Comparison of ENCODE assay signal across 13 cellular contexts in the genomic region with DNA sequence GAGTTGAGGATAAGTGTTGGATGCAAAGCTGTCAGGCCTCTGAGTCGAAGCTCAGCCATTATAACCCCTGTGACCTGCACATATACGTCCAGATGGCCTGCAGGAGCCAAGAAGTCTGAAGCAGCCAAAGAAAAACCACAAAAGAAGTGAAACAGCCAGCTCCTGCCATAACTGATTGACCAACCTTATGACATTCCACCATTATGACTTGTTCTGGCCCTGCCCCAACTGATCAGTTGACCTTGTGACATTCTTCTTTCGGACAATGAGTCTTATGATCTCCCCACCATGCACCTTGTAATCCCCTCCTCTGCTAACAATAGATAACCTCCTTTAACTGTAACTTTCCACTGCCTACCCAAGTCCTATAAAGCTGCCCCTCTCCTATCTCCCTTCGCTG.
DNase-seq lines count a peak whose midpoint lies in the region; ATAC-seq and TF ChIP-seq lines count a peak whose summit lies in the region.
"Had no signal": no experiment of that assay in that cellular context is flagged by ENCODE, and none has a peak within 500 bp of the region (broad histone marks: within the 10 kb centered on the region; RNA-seq: fewer than 3 reads in every experiment).

No MANE protein-coding gene starts in this region.

- H3K4me1 Mint-ChIP-seq in natural killer cell: no peaks in the 10 kb centered on the region
- H3K4me1 Mint-ChIP-seq: B cell had no signal

- H3K4me1 ChIP-seq in fibroblast of lung (ENCODE audit: control insufficient read depth, extremely low read depth, insufficient read depth, low read length) (peaks cover 3% of the 10 kb centered on the region), hepatocyte (ENCODE audit: insufficient read depth) (no peaks in the 10 kb centered on the region)

- H3K9me3 Mint-ChIP-seq in natural killer cell: no peaks in the 10 kb centered on the region

- H3K9ac ChIP-seq in fibroblast of lung (ENCODE audit: insufficient read depth, low read length): no peak overlapping the region

- H2AFZ ChIP-seq in fibroblast of lung (ENCODE audit: low read length) (no peak overlapping the region), hepatocyte (no peak overlapping the region)

- no peaks in the 10 kb centered on the region for H3K9me2 ChIP-seq in hepatocyte (replicated peaks; ENCODE audit: insufficient read depth)

- ATAC-seq in GM19372 (IDR thresholded peaks at IDR 0.05; ENCODE audit: low read depth, unreplicated experiment) (peak; percentile 38), natural killer cell (no peak)

- H3K4me3 ChIP-seq in fibroblast of lung (replicated peaks in 1 of 4; ENCODE audit: control extremely low read depth in 1 of 4, insufficient read depth in 1 of 4, low read depth in 3 of 4, low read length in 4 of 4): no peak overlapping the region
- no peak overlapping the region for H3K4me3 ChIP-seq in hepatocyte
- H3K4me3 ChIP-seq: suprapubic skin had no signal

- H3K9me3 ChIP-seq in fibroblast of lung (ENCODE audit: control insufficient read depth, insufficient read depth, low read depth, low read length) (no peaks in the 10 kb centered on the region), hepatocyte (ENCODE audit: low read depth) (no peaks in the 10 kb centered on the region)
- H3K9me3 ChIP-seq: suprapubic skin had no signal

- peaks cover 8 to 22% of the 10 kb centered on the region in 2 donors for H3K27me3 Mint-ChIP-seq in natural killer cell (ENCODE audit: low read depth in 2 of 2)

- TF ChIP-seq CTCF in RWPE1 (conservative IDR thresholded peaks at IDR 0.05; ENCODE audit: low read depth) (no peak), fibroblast of lung (conservative IDR thresholded peaks at IDR 0.05 in 1 of 2, IDR thresholded peaks at IDR 0.05 in 1 of 2; ENCODE audit: low read depth in 1 of 2, low read length in 2 of 2) (no peak), hepatocyte (IDR thresholded peaks at IDR 0.05; ENCODE audit: poor library complexity) (no peak), natural killer cell (IDR thresholded peaks at IDR 0.05) (no peak)

- H3K79me2 ChIP-seq in fibroblast of lung (ENCODE audit: control insufficient read depth, insufficient read depth, low read length): no peaks in the 10 kb centered on the region
- H3K79me2 ChIP-seq in hepatocyte: no peaks in the 10 kb centered on the region

- H3K4me2 ChIP-seq in fibroblast of lung (ENCODE audit: extremely low read depth, insufficient read depth, low read length) (no peak overlapping the region), hepatocyte (no peak overlapping the region)

- intact Hi-C loops in natural killer cell (cut with micrococcal nuclease): no loop called here

- H3K27ac ChIP-seq in RWPE1: peak overlapping the region; percentile 53
- H3K27ac ChIP-seq in fibroblast of lung (ENCODE audit: insufficient read depth, low read length): peak overlapping the region; percentile 26
- H3K27ac ChIP-seq in hepatocyte: no peak overlapping the region
- H3K27ac ChIP-seq: suprapubic skin had no signal

- POLR2A ChIA-PET in RWPE1 (lab: Yijun Ruan, JAX; ENCODE audit: low non-redundant PET): interaction anchor here (0.7 kb wide), 1 partner anchor 11 kb away, joined by 4 read pairs; no protein-coding TSS in a partner anchor

- CTCF ChIA-PET in RWPE1 (lab: Yijun Ruan, JAX): interaction anchor here (0.7 to 2.4 kb wide), 2 partner anchors 11 to 302 kb away, joined by 4 to 12 read pairs; no protein-coding TSS in a partner anchor

- 54% methylated on average over 4 of the region's 4 CpGs for WGBS in hepatocyte (ENCODE audit: low lambda C conversion rate, missing lambda C conversion rate)

- no peak overlapping the region for H3K27ac Mint-ChIP-seq in natural killer cell
- H3K27ac Mint-ChIP-seq: B cell had no signal

- DNase-seq in A172 (ENCODE audit: low spot score) (peak; percentile 88), RWPE1 (ENCODE audit: low spot score) (no peak), fibroblast of lung (ENCODE audit: low read depth in 2 of 2) (peak; percentile 84 to 86), UCSD-AML1 (lab: John Stamatoyannopoulos, UW; ENCODE audit: unreplicated experiment) (no peak), T-helper 2 cell (no peak), hepatocyte (ENCODE audit: low spot score) (no peak), natural killer cell (no peak)
- DNase-seq: NCI-H1694 treated with DMSO at 0.1 percent for 48 hours; SHP77; stimulated activated CD4-positive, alpha-beta T cell treated with anti-CD3 and anti-CD28 coated beads, Interleukin-1b, Interleukin-23, amount 100 ng/mL, for 48 hours had no signal

- no peaks in the 10 kb centered on the region for H4K20me1 ChIP-seq in fibroblast of lung (ENCODE audit: control insufficient read depth, extremely low read depth, insufficient read depth, low read length)
- H4K20me1 ChIP-seq in hepatocyte (ENCODE audit: insufficient read depth, poor library complexity, severe bottlenecking): no peaks in the 10 kb centered on the region

- no peak overlapping the region for H3K4me3 Mint-ChIP-seq in natural killer cell
- H3K4me3 Mint-ChIP-seq: B cell had no signal

- H3K36me3 ChIP-seq in fibroblast of lung (ENCODE audit: control insufficient read depth, insufficient read depth, low read length) (no peaks in the 10 kb centered on the region), hepatocyte (replicated peaks; ENCODE audit: insufficient read depth, low read depth) (no peaks in the 10 kb centered on the region)
- H3K36me3 ChIP-seq: suprapubic skin had no signal

- no peaks in the 10 kb centered on the region for H3K36me3 Mint-ChIP-seq in natural killer cell

- no peaks in the 10 kb centered on the region for H3K27me3 ChIP-seq in fibroblast of lung (ENCODE audit: control insufficient read depth, insufficient read depth, low read length)
- H3K27me3 ChIP-seq in hepatocyte: no peaks in the 10 kb centered on the region
- H3K27me3 ChIP-seq: suprapubic skin had no signal

Comparison
In these comparisons a context has a peak if more than half of its experiments do, and no peak if none do; other contexts are left out.
1. DNase-seq: peak in A172 (single experiment) and fibroblast of lung (2 of 2); none in RWPE1 (single experiment), UCSD-AML1 (single experiment), T-helper 2 cell (0 of 5), hepatocyte (single experiment) and natural killer cell (single experiment).